Comparison of ENCODE assay signal across 25 cellular contexts in genomic region chr1:232301246-232301645, GRCh38.
"Had no signal": no experiment of that assay in that cellular context is flagged by ENCODE, and none has a peak within 500 bp of the region (broad histone marks: within the 10 kb centered on the region; RNA-seq: fewer than 3 reads in every experiment).

No MANE protein-coding gene starts in this region.

- ATAC-seq: heart right ventricle; left lobe of liver; naive thymus-derived CD4-positive, alpha-beta T cell; right lobe of liver had no signal

- H3K27me3 ChIP-seq: heart right ventricle, neural progenitor cell, right lobe of liver, stomach, testis, tibial artery had no signal

- DNase-seq: dermis blood vessel endothelial cell; effector memory CD4-positive, alpha-beta T cell; erythroblast; foreskin melanocyte; glutamatergic neuron; heart right ventricle; hippocampal formation; immature natural killer cell; islet precursor cell; mesenchymal stem cell; naive thymus-derived CD4-positive, alpha-beta T cell; right lobe of liver; stimulated activated CD4-positive, alpha-beta T cell treated with anti-CD3 and anti-CD28 coated beads, Interleukin-12 subunit alpha, Interleukin-12 subunit beta, amount 100 ng/mL, for 4 hours; stimulated activated CD4-positive, alpha-beta T cell treated with anti-CD3 and anti-CD28 coated beads, Interleukin-1b, Interleukin-23, amount 100 ng/mL, for 48 hours; stimulated activated CD4-positive, alpha-beta T cell treated with anti-CD3 and anti-CD28 coated beads, Interleukin-4, amount 100 ng/mL, for 1 hour; stimulated activated CD8-positive, alpha-beta memory T cell treated with anti-CD3 and anti-CD28 coated beads, Interleukin-4, amount 100 ng/mL, for 48 hours; stimulated activated naive CD4-positive, alpha-beta T cell; stomach; testis; tibial artery had no signal

- FAIRE-seq: endothelial cell of umbilical vein had no signal

- H3K36me3 ChIP-seq: heart right ventricle, neural progenitor cell, right lobe of liver, stomach, tibial artery had no signal

- H3K4me3 ChIP-seq: coronary artery, heart right ventricle, neural progenitor cell, right lobe of liver, smooth muscle cell, stomach, testis, tibial artery had no signal
